Comparison of ENCODE assay signal across 17 cellular contexts in the genomic region with DNA sequence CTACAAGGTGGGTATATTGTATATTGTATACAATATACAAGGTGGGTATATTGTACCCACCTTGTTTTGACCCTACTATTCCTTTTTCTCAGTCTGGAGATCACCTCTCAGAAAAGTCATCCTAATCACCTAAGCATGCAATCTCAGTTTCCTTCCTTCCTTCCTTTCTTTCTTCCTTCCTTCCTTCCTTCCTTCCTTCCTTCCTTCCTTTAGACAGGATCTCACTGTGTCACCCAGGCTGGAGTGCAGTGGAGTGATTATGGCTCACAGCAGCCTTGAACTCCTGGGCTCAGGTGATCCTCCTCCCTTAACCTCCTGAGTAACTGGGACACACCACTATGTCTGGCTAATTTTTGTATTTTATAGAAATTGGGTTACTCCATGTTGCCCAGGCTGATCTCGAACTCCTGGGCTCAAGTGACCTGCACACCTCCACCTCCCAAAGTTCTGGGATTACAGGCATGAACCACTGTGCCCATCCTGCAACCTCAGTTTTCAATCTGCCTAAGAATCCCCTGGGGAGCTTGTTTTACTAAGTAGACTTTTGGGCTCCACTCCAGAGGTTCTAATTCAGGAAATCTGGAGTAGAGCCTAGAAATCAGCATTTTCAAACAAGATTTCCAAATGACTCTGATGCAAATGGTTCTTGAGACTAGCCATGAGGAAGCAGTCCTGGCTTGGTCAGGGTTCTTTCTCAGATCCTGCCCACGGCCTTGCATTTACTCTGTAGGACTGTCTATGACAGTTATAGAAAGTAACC. TPM values are rescaled to one million over a fixed set of nuclear protein-coding genes. Genes with fewer than 3 reads are reported as not detected.
A peak's percentile ranks its signal among the peaks of the same experiment; 100 is the strongest.
DNase-seq lines count a peak whose midpoint lies in the region; ATAC-seq, FAIRE-seq and TF ChIP-seq lines count a peak whose summit lies in the region.
"Had no signal": no experiment of that assay in that cellular context is flagged by ENCODE, and none has a peak within 500 bp of the region (broad histone marks: within the 10 kb centered on the region; RNA-seq: fewer than 3 reads in every experiment).

No MANE protein-coding gene starts in this region.

- H3K4me1 ChIP-seq in GM23248 (ENCODE audit: insufficient read depth): no peaks in the 10 kb centered on the region; the same call in 1 of the 2 replicates
- peaks cover 18 to 28% of the 10 kb centered on the region in 2 experiments for H3K4me1 ChIP-seq in K562 (replicated peaks in 1 of 2; ENCODE audit: control insufficient read depth in 2 of 2, insufficient read depth in 2 of 2, low read length in 2 of 2)
- H3K4me1 ChIP-seq in uterus: no peaks in the 10 kb centered on the region
- no peaks in the 10 kb centered on the region for H3K4me1 ChIP-seq in CD4-positive, alpha-beta memory T cell (ENCODE audit: insufficient read depth, low read length)
- H3K4me1 ChIP-seq: SJCRH30 had no signal

- no peak for ATAC-seq in K562
- ATAC-seq in HG02852 (IDR thresholded peaks at IDR 0.05; ENCODE audit: unreplicated experiment): no peak
- ATAC-seq: PC-3 had no signal

- H3K27ac Mint-ChIP-seq in CD4-positive, alpha-beta memory T cell: no peak overlapping the region
- H3K27ac Mint-ChIP-seq: CD4-positive, CD25-positive, alpha-beta regulatory T cell had no signal

- H2AFZ ChIP-seq in GM23248 (no peak overlapping the region), K562 (ENCODE audit: low read depth, low read length) (no peak overlapping the region)

- no TSS peak for BruUV-seq in K562 (replicated peaks; lab: Mats Ljungman, UMichigan)

- H3K27ac ChIP-seq in GM23248 (no peak overlapping the region), K562 (ENCODE audit: extremely low read depth, low read depth, low read length) (no peak overlapping the region), uterus (peak overlapping the region; percentile 74 to 80)
- no peak overlapping the region for H3K27ac ChIP-seq in CD4-positive, alpha-beta memory T cell (ENCODE audit: low read depth, low read length)
- H3K27ac ChIP-seq: SJCRH30 had no signal

- POLR2A ChIA-PET in K562 (lab: Yijun Ruan, JAX): interaction anchor here (1.5 to 2.9 kb wide), 2 partner anchors 10 to 12 kb away, joined by 6 to 8 read pairs; no protein-coding TSS in a partner anchor
- POLR2A ChIA-PET in CD4-positive, alpha-beta memory T cell (lab: Charles Lee; ENCODE audit: partially characterized antibody): no interaction called here

- no peaks in the 10 kb centered on the region for H3K9me2 ChIP-seq in GM23248 (ENCODE audit: insufficient read depth)

- peak; percentile 21 for DNase-seq in GM23248
- DNase-seq in K562 (ENCODE audit: extremely low read depth in 1 of 4, low spot score in 3 of 4): no peak
- DNase-seq in middle frontal gyrus (ENCODE audit: extremely low spot score, low spot score): peak; percentile 4
- no peak for DNase-seq in uterus
- DNase-seq in erythroblast (lab: John Stamatoyannopoulos, UW): no peak
- DNase-seq in CD4-positive, alpha-beta memory T cell: no peak
- DNase-seq: CD4-positive, CD25-positive, alpha-beta regulatory T cell; DMS79; HCEC 1CT; KG1; NCI-H1436; NCI-H2029; NCI-H82; PC-3; SJCRH30 had no signal

- WGBS in GM23248 (ENCODE audit: low coverage in 1 of 2, low lambda C conversion rate in 2 of 2, missing lambda C conversion rate in 2 of 2), 2 experiments: 67 to 79% methylated on average over 2 of the region's 2 CpGs
- 33% methylated on average over 2 of the region's 2 CpGs for WGBS in K562 (ENCODE audit: insufficient coverage, low coverage, missing lambda C conversion rate)

- H3F3A ChIP-seq in GM23248 (ENCODE audit: insufficient read depth): no peaks in the 10 kb centered on the region

- FAIRE-seq in K562 (lab: Jason Lieb, UNC): no peak

- no peaks in the 10 kb centered on the region for H3K9me3 Mint-ChIP-seq in CD4-positive, alpha-beta memory T cell
- H3K9me3 Mint-ChIP-seq: CD4-positive, CD25-positive, alpha-beta regulatory T cell had no signal

- H3K36me3 ChIP-seq in GM23248 (ENCODE audit: low read depth) (no peaks in the 10 kb centered on the region), K562 (ENCODE audit: control insufficient read depth, insufficient read depth, low read length) (no peaks in the 10 kb centered on the region), uterus (no peaks in the 10 kb centered on the region)
- no peaks in the 10 kb centered on the region for H3K36me3 ChIP-seq in CD4-positive, alpha-beta memory T cell (ENCODE audit: insufficient read depth, low read length)
- H3K36me3 ChIP-seq: SJCRH30 had no signal

- no peak for TF ChIP-seq EP300 in K562 (IDR thresholded peaks at IDR 0.05; ENCODE audit: low read length)

- TF ChIP-seq POLR2A in K562 (conservative IDR thresholded peaks at IDR 0.05) (no peak), uterus (IDR thresholded peaks at IDR 0.05) (no peak), erythroblast (IDR thresholded peaks at IDR 0.05; ENCODE audit: low read length) (no peak)

- H3K9me3 ChIP-seq in GM23248 (ENCODE audit: low read depth) (no peaks in the 10 kb centered on the region), K562 (replicated peaks; ENCODE audit: control insufficient read depth, insufficient read depth, low read depth, low read length) (no peaks in the 10 kb centered on the region), uterus (no peaks in the 10 kb centered on the region)
- no peaks in the 10 kb centered on the region for H3K9me3 ChIP-seq in CD4-positive, alpha-beta memory T cell (ENCODE audit: control insufficient read depth in 1 of 2, low read length in 2 of 2)
- H3K9me3 ChIP-seq: SJCRH30 had no signal

- H4K20me1 ChIP-seq in GM23248 (ENCODE audit: insufficient read depth) (no peaks in the 10 kb centered on the region), K562 (replicated peaks; ENCODE audit: control insufficient read depth, insufficient read depth, low read length) (no peaks in the 10 kb centered on the region)

- TF ChIP-seq RAD21 in K562 (CRISPR knock-in tag; conservative IDR thresholded peaks at IDR 0.05 in 1 of 2, IDR thresholded peaks at IDR 0.05 in 1 of 2): no peak

- no peak overlapping the region for H3K4me3 Mint-ChIP-seq in CD4-positive, alpha-beta memory T cell

- no peak overlapping the region for H3K4me2 ChIP-seq in GM23248 (ENCODE audit: unreplicated experiment)
- no peak overlapping the region for H3K4me2 ChIP-seq in K562 (ENCODE audit: insufficient read depth, low read length)

- in situ Hi-C loops in GM23248 (cut with MboI): no loop called here
- in situ Hi-C loops in K562 (cut with MboI): loop anchor here (10.0 kb wide), 1 partner anchor 864 kb away; no protein-coding TSS in a partner anchor

- no peaks in the 10 kb centered on the region for H3K79me2 ChIP-seq in GM23248 (ENCODE audit: insufficient read depth)
- no peaks in the 10 kb centered on the region for H3K79me2 ChIP-seq in K562 (ENCODE audit: control insufficient read depth, insufficient read depth, low read length)

- CTCF ChIA-PET in K562 (lab: Yijun Ruan, JAX; ENCODE audit: low intra/inter-chr PET ratio): no interaction called here
- CTCF ChIA-PET in CD4-positive, alpha-beta memory T cell (lab: Charles Lee; ENCODE audit: partially characterized antibody): no interaction called here

- H3K4me1 Mint-ChIP-seq in CD4-positive, alpha-beta memory T cell: peaks cover 0 to 8% (median 3%) of the 10 kb centered on the region in 4 donors

- no peaks in the 10 kb centered on the region for H3K36me3 Mint-ChIP-seq in CD4-positive, alpha-beta memory T cell

- H3K27me3 Mint-ChIP-seq in CD4-positive, alpha-beta memory T cell: peaks cover 39 to 44% of the 10 kb centered on the region in 2 donors

- no peaks in the 10 kb centered on the region for H3K9me1 ChIP-seq in K562 (ENCODE audit: control insufficient read depth, insufficient read depth, low read length)

- H3K27me3 ChIP-seq in GM23248 (replicated peaks; ENCODE audit: insufficient read depth) (peaks cover 9% of the 10 kb centered on the region; the same call in 1 of the 2 replicates), K562 (ENCODE audit: control insufficient read depth in 2 of 2, insufficient read depth in 2 of 2, low read length in 2 of 2) (no peaks in the 10 kb centered on the region; a peak in 1 of 5 replicates), uterus (no peaks in the 10 kb centered on the region)
- H3K27me3 ChIP-seq in CD4-positive, alpha-beta memory T cell (ENCODE audit: insufficient read depth, low read length): no peaks in the 10 kb centered on the region
- H3K27me3 ChIP-seq: SJCRH30 had no signal

- intact Hi-C loops in K562 (cut with micrococcal nuclease) (no loop called here), uterus (cut with DNase I; ENCODE audit: low total_unique reads) (no loop called here)
- intact Hi-C loops in CD4-positive, alpha-beta memory T cell (cut with micrococcal nuclease): no loop called here

- H3K9ac ChIP-seq in GM23248: no peak overlapping the region
- H3K9ac ChIP-seq in K562 (ENCODE audit: insufficient read depth in 1 of 2, low read depth in 2 of 2, low read length in 2 of 2): no peak overlapping the region

- no peak overlapping the region for H3K4me3 ChIP-seq in GM23248
- no peak overlapping the region for H3K4me3 ChIP-seq in K562
- H3K4me3 ChIP-seq in uterus: no peak overlapping the region
- no peak overlapping the region for H3K4me3 ChIP-seq in CD4-positive, alpha-beta memory T cell (ENCODE audit: low read length in 2 of 2)
- H3K4me3 ChIP-seq: SJCRH30 had no signal

- TF ChIP-seq CTCF in K562 (IDR thresholded peaks at IDR 0.05 in 2 of 3, conservative IDR thresholded peaks at IDR 0.05 in 1 of 3; ENCODE audit: insufficient read depth in 2 of 3, low read depth in 1 of 3, low read length in 3 of 3) (no peak), uterus (IDR thresholded peaks at IDR 0.05) (no peak)

RNA-seq across cellular contexts. Expression of gene KCNE3, which starts 1.4 kb away (rescaled TPM):
- 0.11 TPM in 1 of 2 replicates, not detected in the other for total RNA-seq in GM23248 (2014; rRNA removed; shearing (Covaris generic))
- polyA plus RNA-seq in GM23248 (2016; fragmentation: Nextera tagmentation; extraction: Ambion mirVana) (0.24 and 0.38 TPM in 2 replicates), K562 (2011; rRNA removed) (2.0 and 2.4 TPM in 2 replicates), K562 (2014; fragmentation: Illumina TruSeq; extraction: Trizol) (7.9 and 8.4 TPM in 2 replicates), K562 (2014; fragmentation: Nextera tagmentation; extraction: Ambion mirVana) (1 to 10 TPM; 1.6 to 2.3 TPM), K562 (2014; rRNA removed) (8.7 and 9.9 TPM in 2 replicates)
- total RNA-seq in K562 (2011; cell fraction: chromatin; rRNA removed; ENCODE audit: low replicate concordance): 2.7 and 3.5 TPM in 2 replicates
- 1.7 and 3.3 TPM in 2 replicates for total RNA-seq in K562 (2011; cell fraction: nucleolus; rRNA removed)
- total RNA-seq in K562 (2011; cell fraction: nucleoplasm; rRNA removed): 3.2 and 3.9 TPM in 2 replicates
- total RNA-seq in K562 (2014; rRNA removed) (6.8 and 7.2 TPM in 2 replicates), K562 (2014; rRNA removed; fragmentation: Illumina TruSeq; extraction: Trizol) (7.0 and 8.0 TPM in 2 replicates), K562 (2015; rRNA removed; fragmentation: Illumina TruSeq; extraction: Trizol) (5.2 and 5.7 TPM in 2 replicates), K562 (2021) (5.9 and 6.2 TPM in 2 replicates), uterus (10 to 100 TPM in 2 of 4 donors, 1 to 10 TPM in 2; 2.4 to 13.7 (median 10.5) TPM)
- polyA plus RNA-seq in K562 (2011; cell fraction: cytosol; rRNA removed): 1.8 and 3.4 TPM in 2 replicates
- 2.1 and 2.6 TPM in 2 replicates for polyA plus RNA-seq in K562 (2011; cell fraction: nucleus; rRNA removed)
- 6.7 and 11.4 TPM in 2 replicates for polyA plus RNA-seq in K562 (2012)
- polyA minus RNA-seq in K562 (2011; rRNA and poly(A)+ RNA removed): 1.0 and 2.6 TPM in 2 replicates
- 1.4 and 1.6 TPM in 2 replicates for polyA minus RNA-seq in K562 (2011; cell fraction: cytosol; rRNA and poly(A)+ RNA removed)
- 0.67 TPM in 2 replicates for polyA minus RNA-seq in K562 (2011; cell fraction: nucleus; rRNA and poly(A)+ RNA removed)
- under 1 TPM in 1 of 2 experiments, not detected in 1; 0.28 TPM for total RNA-seq in CD4-positive, alpha-beta memory T cell
- not detected for polyA plus RNA-seq in CD4-positive, alpha-beta memory T cell
- total RNA-seq: CD4-positive, CD25-positive, alpha-beta regulatory T cell; NCI-H460; SJCRH30 had no signal

RNA-seq across cellular contexts. Expression of gene LIPT2, which starts 24.8 kb away (rescaled TPM):
- total RNA-seq in GM23248 (2014; rRNA removed; shearing (Covaris generic)): 2.1 and 2.4 TPM in 2 replicates
- polyA plus RNA-seq in GM23248 (2016; fragmentation: Nextera tagmentation; extraction: Ambion mirVana): 1.5 and 1.6 TPM in 2 replicates
- 3.1 TPM in 1 of 2 replicates, not detected in the other for total RNA-seq in K562 (2011; cell fraction: chromatin; rRNA removed; ENCODE audit: low replicate concordance)
- 3.4 and 4.3 TPM in 2 replicates for total RNA-seq in K562 (2011; cell fraction: nucleolus; rRNA removed)
- 3.1 and 3.6 TPM in 2 replicates for total RNA-seq in K562 (2011; cell fraction: nucleoplasm; rRNA removed)
- 4.5 and 5.5 TPM in 2 replicates for total RNA-seq in K562 (2014; rRNA removed)
- total RNA-seq in K562 (2014; rRNA removed; fragmentation: Illumina TruSeq; extraction: Trizol): 2.3 and 3.3 TPM in 2 replicates
- 3.6 and 4.7 TPM in 2 replicates for total RNA-seq in K562 (2015; rRNA removed; fragmentation: Illumina TruSeq; extraction: Trizol)
- 2.6 and 2.9 TPM in 2 replicates for total RNA-seq in K562 (2021)
- polyA plus RNA-seq in K562 (2011; rRNA removed): 4.5 and 5.2 TPM in 2 replicates
- polyA plus RNA-seq in K562 (2011; cell fraction: cytosol; rRNA removed): 4.2 and 6.6 TPM in 2 replicates
- 1.4 and 3.0 TPM in 2 replicates for polyA plus RNA-seq in K562 (2011; cell fraction: nucleus; rRNA removed)
- 2.8 and 3.9 TPM in 2 replicates for polyA plus RNA-seq in K562 (2012)
- 3.3 and 4.3 TPM in 2 replicates for polyA plus RNA-seq in K562 (2014; fragmentation: Illumina TruSeq; extraction: Trizol)
- polyA plus RNA-seq in K562 (2014; fragmentation: Nextera tagmentation; extraction: Ambion mirVana): 1 to 10 TPM in 1 of 2 experiments, under 1 TPM in 1; 1.00 to 1.4 TPM
- 2.9 and 3.5 TPM in 2 replicates for polyA plus RNA-seq in K562 (2014; rRNA removed)
- 3.7 and 3.9 TPM in 2 replicates for polyA minus RNA-seq in K562 (2011; rRNA and poly(A)+ RNA removed)
- 2.1 and 2.7 TPM in 2 replicates for polyA minus RNA-seq in K562 (2011; cell fraction: cytosol; rRNA and poly(A)+ RNA removed)
- 2.6 and 3.2 TPM in 2 replicates for polyA minus RNA-seq in K562 (2011; cell fraction: nucleus; rRNA and poly(A)+ RNA removed)
- 10 to 100 TPM in 1 of 4 donors, 1 to 10 TPM in 3; 5.0 to 19.5 (median 7.3) TPM for total RNA-seq in uterus
- 10 to 100 TPM in 1 of 2 experiments, 1 to 10 TPM in 1; 8.0 to 15.5 TPM for total RNA-seq in CD4-positive, alpha-beta memory T cell
- polyA plus RNA-seq in CD4-positive, alpha-beta memory T cell: 10 to 100 TPM in 1 of 2 donors, 1 to 10 TPM in 1; 9.6 to 19.6 TPM

Comparison
In these comparisons a context has a peak if more than half of its experiments do, and no peak if none do; other contexts are left out.
1. DNase-seq: peak in GM23248 (single experiment) and middle frontal gyrus (single experiment); none in K562 (0 of 4), uterus (0 of 2), erythroblast (0 of 2) and CD4-positive, alpha-beta memory T cell (0 of 5).
2. H3K27ac ChIP-seq: peak in uterus (2 of 2); none in GM23248 (single experiment), K562 (single experiment) and CD4-positive, alpha-beta memory T cell (single experiment).